In genomic region chr2:236367791-236368289, GRCh38 we compare ENCODE assay signal across 19 cellular contexts.
A peak's percentile ranks its signal among the peaks of the same experiment; 100 is the strongest.
DNase-seq lines count a peak whose midpoint lies in the region; ATAC-seq lines count a peak whose summit lies in the region.
"Had no signal": no experiment of that assay in that cellular context is flagged by ENCODE, and none has a peak within 500 bp of the region (broad histone marks: within the 10 kb centered on the region; RNA-seq: fewer than 3 reads in every experiment).

No MANE protein-coding gene starts in this region.

- no peak for DNase-seq in activated naive CD4-positive, alpha-beta T cell treated with Interleukin-2 at 50 U/mL for 16 hours
- DNase-seq in NCI-H526 (lab: John Stamatoyannopoulos, UW): peak; percentile 84 to 89
- DNase-seq in effector memory CD8-positive, alpha-beta T cell: no peak
- DNase-seq in stimulated activated effector memory CD8-positive, alpha-beta T cell treated with anti-CD3 and anti-CD28 coated beads, Interleukin-12 subunit alpha, Interleukin-12 subunit beta, amount 100 ng/mL, for 72 hours (ENCODE audit: low spot score in 2 of 2): no peak
- DNase-seq: C1 segment of cervical spinal cord; DMS 273 treated with DMSO at 0.1 percent for 48 hours; DND-41; NCI-H1105 treated with DMSO at 0.1 percent for 48 hours; NCI-H187 treated with DMSO at 0.1 percent for 48 hours; NCI-H345; NCI-H524 treated with DMSO at 0.1 percent for 48 hours; NK-92 treated with Interleukin-12 subunit alpha and Interleukin-12 subunit beta, amount 100 ng/mL, for 24 hours; SW 1271 had no signal

- H3K4me1 Mint-ChIP-seq in activated naive CD4-positive, alpha-beta T cell treated with anti-CD3 and anti-CD28 coated beads, Interleukin-2, amount 50 U/mL, for 24 hours: peaks cover 47% of the 10 kb centered on the region
- peaks cover 38 to 39% of the 10 kb centered on the region in 2 donors for H3K4me1 Mint-ChIP-seq in effector memory CD8-positive, alpha-beta T cell (ENCODE audit: low read depth in 2 of 2)
- peaks cover 48% of the 10 kb centered on the region for H3K4me1 Mint-ChIP-seq in stimulated activated effector memory CD8-positive, alpha-beta T cell treated with anti-CD3 and anti-CD28 coated beads, Interleukin-12 subunit alpha, Interleukin-12 subunit beta, amount 100 ng/mL, for 72 hours

- no peak for ATAC-seq in effector memory CD8-positive, alpha-beta T cell (replicated peaks)
- ATAC-seq in stimulated activated effector memory CD8-positive, alpha-beta T cell treated with anti-CD3 and anti-CD28 coated beads, Interleukin-12 subunit alpha, Interleukin-12 subunit beta, amount 100 ng/mL, for 72 hours: no peak
- ATAC-seq in HG03342 (IDR thresholded peaks at IDR 0.05; ENCODE audit: unreplicated experiment) (no peak), GM21576 (IDR thresholded peaks at IDR 0.05; ENCODE audit: unreplicated experiment) (no peak), GM18870 (IDR thresholded peaks at IDR 0.05; ENCODE audit: unreplicated experiment) (no peak)
- ATAC-seq: K562, Right ventricle myocardium inferior had no signal

- H3K36me3 Mint-ChIP-seq in activated naive CD4-positive, alpha-beta T cell treated with anti-CD3 and anti-CD28 coated beads, Interleukin-2, amount 50 U/mL, for 24 hours: no peaks in the 10 kb centered on the region
- H3K36me3 Mint-ChIP-seq in effector memory CD8-positive, alpha-beta T cell (ENCODE audit: insufficient read depth): no peaks in the 10 kb centered on the region
- no peaks in the 10 kb centered on the region for H3K36me3 Mint-ChIP-seq in stimulated activated effector memory CD8-positive, alpha-beta T cell treated with anti-CD3 and anti-CD28 coated beads, Interleukin-12 subunit alpha, Interleukin-12 subunit beta, amount 100 ng/mL, for 72 hours

- H3K27me3 Mint-ChIP-seq in activated naive CD4-positive, alpha-beta T cell treated with anti-CD3 and anti-CD28 coated beads, Interleukin-2, amount 50 U/mL, for 24 hours: peaks cover 10% of the 10 kb centered on the region
- peaks cover 36 to 43% of the 10 kb centered on the region in 2 donors for H3K27me3 Mint-ChIP-seq in effector memory CD8-positive, alpha-beta T cell

- peak overlapping the region; percentile 67 for H3K4me3 Mint-ChIP-seq in activated naive CD4-positive, alpha-beta T cell treated with anti-CD3 and anti-CD28 coated beads, Interleukin-2, amount 50 U/mL, for 24 hours
- H3K4me3 Mint-ChIP-seq in effector memory CD8-positive, alpha-beta T cell: peak overlapping the region; percentile 83 to 89
- H3K4me3 Mint-ChIP-seq in stimulated activated effector memory CD8-positive, alpha-beta T cell treated with anti-CD3 and anti-CD28 coated beads, Interleukin-12 subunit alpha, Interleukin-12 subunit beta, amount 100 ng/mL, for 72 hours: peak overlapping the region; percentile 55

- no peaks in the 10 kb centered on the region for H3K9me3 Mint-ChIP-seq in activated naive CD4-positive, alpha-beta T cell treated with anti-CD3 and anti-CD28 coated beads, Interleukin-2, amount 50 U/mL, for 24 hours
- H3K9me3 Mint-ChIP-seq in effector memory CD8-positive, alpha-beta T cell: no peaks in the 10 kb centered on the region
- no peaks in the 10 kb centered on the region for H3K9me3 Mint-ChIP-seq in stimulated activated effector memory CD8-positive, alpha-beta T cell treated with anti-CD3 and anti-CD28 coated beads, Interleukin-12 subunit alpha, Interleukin-12 subunit beta, amount 100 ng/mL, for 72 hours

- no peak overlapping the region for H3K27ac Mint-ChIP-seq in activated naive CD4-positive, alpha-beta T cell treated with anti-CD3 and anti-CD28 coated beads, Interleukin-2, amount 50 U/mL, for 24 hours
- H3K27ac Mint-ChIP-seq in effector memory CD8-positive, alpha-beta T cell: no peak overlapping the region
- H3K27ac Mint-ChIP-seq in stimulated activated effector memory CD8-positive, alpha-beta T cell treated with anti-CD3 and anti-CD28 coated beads, Interleukin-12 subunit alpha, Interleukin-12 subunit beta, amount 100 ng/mL, for 72 hours: no peak overlapping the region

Comparison
In these comparisons a context has a peak if more than half of its experiments do, and no peak if none do; other contexts are left out.
1. DNase-seq: peak in NCI-H526 (2 of 2); none in activated naive CD4-positive, alpha-beta T cell treated with Interleukin-2 at 50 U/mL for 16 hours (single experiment), effector memory CD8-positive, alpha-beta T cell (0 of 3) and stimulated activated effector memory CD8-positive, alpha-beta T cell treated with anti-CD3 and anti-CD28 coated beads, Interleukin-12 subunit alpha, Interleukin-12 subunit beta, amount 100 ng/mL, for 72 hours (0 of 2).
2. Peak in every context shown above with its lines, with median percentiles within 50 percentile points of each other: H3K4me3 Mint-ChIP-seq.